ENCODE assay signal across 1 cellular context in genomic region chr20:63744574-63745423, GRCh38.
TF ChIP-seq lines count a peak whose summit lies in the region.

No MANE protein-coding gene starts in this region.

TF ChIP-seq in HepG2, 621 proteins besides CTCF, POLR2A, EP300 and RAD21 (continued from another document and continues in another):
- TF ChIP-seq, protein P1, sequence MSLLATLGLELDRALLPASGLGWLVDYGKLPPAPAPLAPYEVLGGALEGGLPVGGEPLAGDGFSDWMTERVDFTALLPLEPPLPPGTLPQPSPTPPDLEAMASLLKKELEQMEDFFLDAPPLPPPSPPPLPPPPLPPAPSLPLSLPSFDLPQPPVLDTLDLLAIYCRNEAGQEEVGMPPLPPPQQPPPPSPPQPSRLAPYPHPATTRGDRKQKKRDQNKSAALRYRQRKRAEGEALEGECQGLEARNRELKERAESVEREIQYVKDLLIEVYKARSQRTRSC (CRISPR knock-in tag; IDR thresholded peaks at IDR 0.05; ENCODE audit: low read depth): peak; percentile 62; the same call in 1 of the 2 replicates
- TF ChIP-seq KLF11 (CRISPR knock-in tag; IDR thresholded peaks at IDR 0.05): no peak
- TF ChIP-seq, protein P2, sequence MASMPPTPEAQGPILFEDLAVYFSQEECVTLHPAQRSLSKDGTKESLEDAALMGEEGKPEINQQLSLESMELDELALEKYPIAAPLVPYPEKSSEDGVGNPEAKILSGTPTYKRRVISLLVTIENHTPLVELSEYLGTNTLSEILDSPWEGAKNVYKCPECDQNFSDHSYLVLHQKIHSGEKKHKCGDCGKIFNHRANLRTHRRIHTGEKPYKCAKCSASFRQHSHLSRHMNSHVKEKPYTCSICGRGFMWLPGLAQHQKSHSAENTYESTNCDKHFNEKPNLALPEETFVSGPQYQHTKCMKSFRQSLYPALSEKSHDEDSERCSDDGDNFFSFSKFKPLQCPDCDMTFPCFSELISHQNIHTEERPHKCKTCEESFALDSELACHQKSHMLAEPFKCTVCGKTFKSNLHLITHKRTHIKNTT (CRISPR knock-in tag; IDR thresholded peaks at IDR 0.05): 0 out of 2 replicates have a peak, but pooled peaks have one; percentile 3
- TF ChIP-seq, protein P3, sequence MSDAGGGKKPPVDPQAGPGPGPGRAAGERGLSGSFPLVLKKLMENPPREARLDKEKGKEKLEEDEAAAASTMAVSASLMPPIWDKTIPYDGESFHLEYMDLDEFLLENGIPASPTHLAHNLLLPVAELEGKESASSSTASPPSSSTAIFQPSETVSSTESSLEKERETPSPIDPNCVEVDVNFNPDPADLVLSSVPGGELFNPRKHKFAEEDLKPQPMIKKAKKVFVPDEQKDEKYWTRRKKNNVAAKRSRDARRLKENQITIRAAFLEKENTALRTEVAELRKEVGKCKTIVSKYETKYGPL (CRISPR knock-in tag; IDR thresholded peaks at IDR 0.05): no peak
- TF ChIP-seq MTF2 (CRISPR knock-in tag; IDR thresholded peaks at IDR 0.05; ENCODE audit: borderline replicate concordance): no peak
- TF ChIP-seq, protein P4, sequence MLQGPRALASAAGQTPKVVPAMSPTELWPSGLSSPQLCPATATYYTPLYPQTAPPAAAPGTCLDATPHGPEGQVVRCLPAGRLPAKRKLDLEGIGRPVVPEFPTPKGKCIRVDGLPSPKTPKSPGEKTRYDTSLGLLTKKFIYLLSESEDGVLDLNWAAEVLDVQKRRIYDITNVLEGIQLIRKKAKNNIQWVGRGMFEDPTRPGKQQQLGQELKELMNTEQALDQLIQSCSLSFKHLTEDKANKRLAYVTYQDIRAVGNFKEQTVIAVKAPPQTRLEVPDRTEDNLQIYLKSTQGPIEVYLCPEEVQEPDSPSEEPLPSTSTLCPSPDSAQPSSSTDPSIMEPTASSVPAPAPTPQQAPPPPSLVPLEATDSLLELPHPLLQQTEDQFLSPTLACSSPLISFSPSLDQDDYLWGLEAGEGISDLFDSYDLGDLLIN (CRISPR knock-in tag; IDR thresholded peaks at IDR 0.05; ENCODE audit: borderline replicate concordance): no peak
- peak; percentile 89 for TF ChIP-seq POLR2G (IDR thresholded peaks at IDR 0.05; ENCODE audit: low read depth, low read length)
- TF ChIP-seq ZNF318 (CRISPR knock-in tag; IDR thresholded peaks at IDR 0.05): 0 out of 2 replicates have a peak, but pooled peaks have one; percentile 72
- no peak for TF ChIP-seq HDAC1 (CRISPR knock-in tag; IDR thresholded peaks at IDR 0.05)
- peak; percentile 32; the same call in 1 of the 2 replicates for TF ChIP-seq ZNF619 (CRISPR knock-in tag; IDR thresholded peaks at IDR 0.05)
- TF ChIP-seq FLYWCH1 (CRISPR knock-in tag; IDR thresholded peaks at IDR 0.05): no peak
- TF ChIP-seq ZNF451 (CRISPR knock-in tag; IDR thresholded peaks at IDR 0.05): no peak
- TF ChIP-seq THAP11 (CRISPR knock-in tag; IDR thresholded peaks at IDR 0.05): no peak
- TF ChIP-seq LCORL (IDR thresholded peaks at IDR 0.05): no peak
- TF ChIP-seq LCORL (CRISPR knock-in tag; IDR thresholded peaks at IDR 0.05): peak; percentile 83; the same call in 1 of the 2 replicates
- no peak for TF ChIP-seq BRCA1 (CRISPR knock-in tag; IDR thresholded peaks at IDR 0.05)
- TF ChIP-seq, protein P5, sequence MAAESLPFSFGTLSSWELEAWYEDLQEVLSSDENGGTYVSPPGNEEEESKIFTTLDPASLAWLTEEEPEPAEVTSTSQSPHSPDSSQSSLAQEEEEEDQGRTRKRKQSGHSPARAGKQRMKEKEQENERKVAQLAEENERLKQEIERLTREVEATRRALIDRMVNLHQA (CRISPR knock-in tag; IDR thresholded peaks at IDR 0.05): no peak
- no peak for TF ChIP-seq ZNF34 (CRISPR knock-in tag; IDR thresholded peaks at IDR 0.05; ENCODE audit: borderline replicate concordance)
- TF ChIP-seq, protein P6, sequence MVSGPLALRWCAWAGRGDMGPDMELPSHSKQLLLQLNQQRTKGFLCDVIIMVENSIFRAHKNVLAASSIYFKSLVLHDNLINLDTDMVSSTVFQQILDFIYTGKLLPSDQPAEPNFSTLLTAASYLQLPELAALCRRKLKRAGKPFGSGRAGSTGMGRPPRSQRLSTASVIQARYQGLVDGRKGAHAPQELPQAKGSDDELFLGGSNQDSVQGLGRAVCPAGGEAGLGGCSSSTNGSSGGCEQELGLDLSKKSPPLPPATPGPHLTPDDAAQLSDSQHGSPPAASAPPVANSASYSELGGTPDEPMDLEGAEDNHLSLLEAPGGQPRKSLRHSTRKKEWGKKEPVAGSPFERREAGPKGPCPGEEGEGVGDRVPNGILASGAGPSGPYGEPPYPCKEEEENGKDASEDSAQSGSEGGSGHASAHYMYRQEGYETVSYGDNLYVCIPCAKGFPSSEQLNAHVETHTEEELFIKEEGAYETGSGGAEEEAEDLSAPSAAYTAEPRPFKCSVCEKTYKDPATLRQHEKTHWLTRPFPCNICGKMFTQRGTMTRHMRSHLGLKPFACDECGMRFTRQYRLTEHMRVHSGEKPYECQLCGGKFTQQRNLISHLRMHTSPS (CRISPR knock-in tag; IDR thresholded peaks at IDR 0.05; ENCODE audit: low read depth): no peak
- TF ChIP-seq ONECUT2 (CRISPR knock-in tag; IDR thresholded peaks at IDR 0.05): no peak
- TF ChIP-seq DR1 (CRISPR knock-in tag; IDR thresholded peaks at IDR 0.05): 0 out of 2 replicates have a peak, but pooled peaks have one; percentile 43
- TF ChIP-seq NFE2L2 (IDR thresholded peaks at IDR 0.05; ENCODE audit: low read length): no peak
- TF ChIP-seq TCF12 (IDR thresholded peaks at IDR 0.05): no peak
- 0 out of 2 replicates have a peak, but pooled peaks have one; percentile 24 for TF ChIP-seq TCF12 (CRISPR knock-in tag; IDR thresholded peaks at IDR 0.05)
- TF ChIP-seq ZNF790 (CRISPR knock-in tag; IDR thresholded peaks at IDR 0.05; ENCODE audit: borderline replicate concordance): no peak
- no peak for TF ChIP-seq SMAD9 (CRISPR knock-in tag; IDR thresholded peaks at IDR 0.05)
- 0 out of 2 replicates have a peak, but pooled peaks have one; percentile 59 for TF ChIP-seq RARG (CRISPR knock-in tag; IDR thresholded peaks at IDR 0.05; ENCODE audit: low read depth)
- no peak for TF ChIP-seq ZBTB42 (CRISPR knock-in tag; IDR thresholded peaks at IDR 0.05)
- no peak for TF ChIP-seq ZNF33B (CRISPR knock-in tag; IDR thresholded peaks at IDR 0.05)
- TF ChIP-seq, protein P7, sequence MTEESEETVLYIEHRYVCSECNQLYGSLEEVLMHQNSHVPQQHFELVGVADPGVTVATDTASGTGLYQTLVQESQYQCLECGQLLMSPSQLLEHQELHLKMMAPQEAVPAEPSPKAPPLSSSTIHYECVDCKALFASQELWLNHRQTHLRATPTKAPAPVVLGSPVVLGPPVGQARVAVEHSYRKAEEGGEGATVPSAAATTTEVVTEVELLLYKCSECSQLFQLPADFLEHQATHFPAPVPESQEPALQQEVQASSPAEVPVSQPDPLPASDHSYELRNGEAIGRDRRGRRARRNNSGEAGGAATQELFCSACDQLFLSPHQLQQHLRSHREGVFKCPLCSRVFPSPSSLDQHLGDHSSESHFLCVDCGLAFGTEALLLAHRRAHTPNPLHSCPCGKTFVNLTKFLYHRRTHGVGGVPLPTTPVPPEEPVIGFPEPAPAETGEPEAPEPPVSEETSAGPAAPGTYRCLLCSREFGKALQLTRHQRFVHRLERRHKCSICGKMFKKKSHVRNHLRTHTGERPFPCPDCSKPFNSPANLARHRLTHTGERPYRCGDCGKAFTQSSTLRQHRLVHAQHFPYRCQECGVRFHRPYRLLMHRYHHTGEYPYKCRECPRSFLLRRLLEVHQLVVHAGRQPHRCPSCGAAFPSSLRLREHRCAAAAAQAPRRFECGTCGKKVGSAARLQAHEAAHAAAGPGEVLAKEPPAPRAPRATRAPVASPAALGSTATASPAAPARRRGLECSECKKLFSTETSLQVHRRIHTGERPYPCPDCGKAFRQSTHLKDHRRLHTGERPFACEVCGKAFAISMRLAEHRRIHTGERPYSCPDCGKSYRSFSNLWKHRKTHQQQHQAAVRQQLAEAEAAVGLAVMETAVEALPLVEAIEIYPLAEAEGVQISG (CRISPR knock-in tag; IDR thresholded peaks at IDR 0.05): peak; percentile 33; the same call in 1 of the 2 replicates
- TF ChIP-seq ZNF713 (CRISPR knock-in tag; IDR thresholded peaks at IDR 0.05): no peak
- no peak for TF ChIP-seq SIN3B (IDR thresholded peaks at IDR 0.05; ENCODE audit: low read length)
- TF ChIP-seq ERF (CRISPR knock-in tag; IDR thresholded peaks at IDR 0.05): no peak
- TF ChIP-seq ZBTB33 (CRISPR knock-in tag; IDR thresholded peaks at IDR 0.05): no peak
- TF ChIP-seq ZNF44 (CRISPR knock-in tag; IDR thresholded peaks at IDR 0.05): no peak
- TF ChIP-seq ZNF160 (CRISPR knock-in tag; IDR thresholded peaks at IDR 0.05): peak; percentile 22; the same call in 1 of the 2 replicates
- TF ChIP-seq ZNF3 (CRISPR knock-in tag; IDR thresholded peaks at IDR 0.05): no peak
- TF ChIP-seq HOXD1 (CRISPR knock-in tag; IDR thresholded peaks at IDR 0.05): no peak
